8 cellular contexts compared by ENCODE assay signal in the genomic region with DNA sequence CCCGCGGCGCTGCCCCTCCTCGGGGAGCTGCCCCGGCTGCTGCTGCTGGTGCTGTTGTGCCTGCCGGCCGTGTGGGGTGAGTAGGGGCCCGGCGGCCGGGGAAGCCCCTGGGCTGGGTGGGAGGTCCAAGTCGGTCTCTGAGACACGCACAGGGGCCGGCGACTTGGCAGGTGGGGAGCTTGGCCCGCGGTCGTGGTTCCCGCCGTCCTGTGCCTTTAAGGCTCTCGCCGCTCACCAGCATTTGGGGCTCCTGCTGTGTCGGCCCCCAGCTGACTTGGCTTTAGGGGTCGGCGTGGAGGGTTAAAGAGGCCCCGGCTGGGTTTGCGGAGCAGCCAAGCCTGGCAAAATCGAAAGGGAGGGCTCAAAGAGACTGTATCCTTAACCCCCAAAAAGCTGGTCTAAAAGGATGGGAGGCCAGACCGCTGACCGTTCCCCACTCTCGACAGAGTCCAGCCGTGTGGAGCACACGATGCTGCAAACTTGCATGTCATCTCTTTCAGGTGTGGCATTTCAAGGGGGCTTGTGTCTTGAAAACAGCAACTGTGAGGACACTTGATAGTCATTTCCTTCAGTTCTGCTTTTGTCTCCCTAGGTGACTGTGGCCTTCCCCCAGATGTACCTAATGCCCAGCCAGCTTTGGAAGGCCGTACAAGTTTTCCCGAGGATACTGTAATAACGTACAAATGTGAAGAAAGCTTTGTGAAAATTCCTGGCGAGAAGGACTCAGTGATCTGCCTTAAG. TPM values are rescaled to one million over a fixed set of nuclear protein-coding genes. Genes with fewer than 3 reads are reported as not detected.
A peak's percentile ranks its signal among the peaks of the same experiment; 100 is the strongest.
DNase-seq lines count a peak whose midpoint lies in the region; ATAC-seq and TF ChIP-seq lines count a peak whose summit lies in the region.

No MANE protein-coding gene starts in this region.

- WGBS in esophagus squamous epithelium, 2 donors, result 3 to 10% methylated on average over 9 to 12 of the region's 36 CpGs

- peaks cover 0 to 35% (median 0%) of the 10 kb centered on the region in 3 donors for H3K36me3 ChIP-seq in esophagus squamous epithelium

- H3K4me3 ChIP-seq in esophagus squamous epithelium, result peak overlapping the region; percentile 70 to 96 (median 77)

- intact Hi-C loops in esophagus squamous epithelium (cut with DNase I), result no loop called here

- no peak for TF ChIP-seq POLR2A in esophagus squamous epithelium (IDR thresholded peaks at IDR 0.05)

- TF ChIP-seq CTCF in esophagus squamous epithelium (IDR thresholded peaks at IDR 0.05), result peak in 1 of 6 experiments; percentile 12

- peak overlapping the region; percentile 92 to 98 (median 96) for H3K27ac ChIP-seq in esophagus squamous epithelium

- peak overlapping the region; percentile 99 for H3K27ac Mint-ChIP-seq in T-helper 2 cell treated with Interferon-gamma antibody and Interleukin-4, amounts not matched to agents 5 μg/mL and 100 μg/mL, for 36 hours
- H3K27ac Mint-ChIP-seq in natural killer cell treated with Interleukin-12 subunit alpha and Interleukin-12 subunit beta and Interleukin-15 and Interleukin-18, amount 100 ng/mL, for 72 hours, result peak overlapping the region; percentile 94 to 95

- ATAC-seq in HG03045 (IDR thresholded peaks at IDR 0.05; ENCODE audit: unreplicated experiment), result peak; percentile 39
- no peak for ATAC-seq in natural killer cell treated with Interleukin-12 subunit alpha and Interleukin-12 subunit beta and Interleukin-15 and Interleukin-18, amount 100 ng/mL, for 72 hours

- peak; percentile 41 for DNase-seq in DMS153 treated with DMSO at 0.1 percent for 48 hours (lab: John Stamatoyannopoulos, UW; ENCODE audit: unreplicated experiment)
- no peak for DNase-seq in DMS153 (lab: John Stamatoyannopoulos, UW)
- DNase-seq in T-helper 2 cell treated with Interferon-gamma antibody and Interleukin-4, amounts not matched to agents 5 μg/mL and 100 μg/mL, for 36 hours (ENCODE audit: low spot score), result no peak
- no peak for DNase-seq in esophagus squamous epithelium (lab: John Stamatoyannopoulos, UW)
- no peak for DNase-seq in natural killer cell treated with Interleukin-12 subunit alpha and Interleukin-12 subunit beta and Interleukin-15 and Interleukin-18, amount 100 ng/mL, for 72 hours (ENCODE audit: low spot score)
- DNase-seq in AG08396 (ENCODE audit: low spot score), result no peak
- no peak for DNase-seq in ureter (ENCODE audit: low spot score)

- H3K9me3 ChIP-seq in esophagus squamous epithelium, result no peaks in the 10 kb centered on the region

- H3K4me3 Mint-ChIP-seq in T-helper 2 cell treated with Interferon-gamma antibody and Interleukin-4, amounts not matched to agents 5 μg/mL and 100 μg/mL, for 36 hours, result peak overlapping the region; percentile 92
- H3K4me3 Mint-ChIP-seq in natural killer cell treated with Interleukin-12 subunit alpha and Interleukin-12 subunit beta and Interleukin-15 and Interleukin-18, amount 100 ng/mL, for 72 hours, result peak overlapping the region; percentile 91

- H3K4me1 Mint-ChIP-seq in T-helper 2 cell treated with Interferon-gamma antibody and Interleukin-4, amounts not matched to agents 5 μg/mL and 100 μg/mL, for 36 hours (ENCODE audit: low read depth), result peaks cover 34% of the 10 kb centered on the region
- peaks cover 26 to 37% of the 10 kb centered on the region in 2 donors for H3K4me1 Mint-ChIP-seq in natural killer cell treated with Interleukin-12 subunit alpha and Interleukin-12 subunit beta and Interleukin-15 and Interleukin-18, amount 100 ng/mL, for 72 hours (ENCODE audit: low read depth in 2 of 2)

- H3K9me3 Mint-ChIP-seq in T-helper 2 cell treated with Interferon-gamma antibody and Interleukin-4, amounts not matched to agents 5 μg/mL and 100 μg/mL, for 36 hours, result no peaks in the 10 kb centered on the region
- no peaks in the 10 kb centered on the region for H3K9me3 Mint-ChIP-seq in natural killer cell treated with Interleukin-12 subunit alpha and Interleukin-12 subunit beta and Interleukin-15 and Interleukin-18, amount 100 ng/mL, for 72 hours

- H3K27me3 Mint-ChIP-seq in T-helper 2 cell treated with Interferon-gamma antibody and Interleukin-4, amounts not matched to agents 5 μg/mL and 100 μg/mL, for 36 hours (ENCODE audit: low read depth), result peaks cover 2% of the 10 kb centered on the region
- peaks cover 0 to 3% of the 10 kb centered on the region in 2 donors for H3K27me3 Mint-ChIP-seq in natural killer cell treated with Interleukin-12 subunit alpha and Interleukin-12 subunit beta and Interleukin-15 and Interleukin-18, amount 100 ng/mL, for 72 hours

- H3K27me3 ChIP-seq in esophagus squamous epithelium, result no peaks in the 10 kb centered on the region

- peaks cover 38% of the 10 kb centered on the region for H3K36me3 Mint-ChIP-seq in T-helper 2 cell treated with Interferon-gamma antibody and Interleukin-4, amounts not matched to agents 5 μg/mL and 100 μg/mL, for 36 hours (ENCODE audit: low read depth)
- H3K36me3 Mint-ChIP-seq in natural killer cell treated with Interleukin-12 subunit alpha and Interleukin-12 subunit beta and Interleukin-15 and Interleukin-18, amount 100 ng/mL, for 72 hours, result peaks cover 11% of the 10 kb centered on the region

- peaks cover 8 to 69% (median 11%) of the 10 kb centered on the region in 3 donors for H3K4me1 ChIP-seq in esophagus squamous epithelium

RNA-seq across cellular contexts. Expression of gene CD55, which starts 0.5 kb away (rescaled TPM):
- total RNA-seq in esophagus squamous epithelium (100 to 1,000 TPM in 1 of 4 donors, 10 to 100 TPM in 3; 36.5 to 100 (median 72.2) TPM), ureter (89.0 TPM)
- total RNA-seq in natural killer cell treated with Interleukin-12 subunit alpha and Interleukin-12 subunit beta and Interleukin-15 and Interleukin-18, amount 100 ng/mL, for 72 hours, result 10 to 100 TPM; 41.5 to 84.0 TPM
